ENCODE assay signal across 11 cellular contexts in the genomic region with DNA sequence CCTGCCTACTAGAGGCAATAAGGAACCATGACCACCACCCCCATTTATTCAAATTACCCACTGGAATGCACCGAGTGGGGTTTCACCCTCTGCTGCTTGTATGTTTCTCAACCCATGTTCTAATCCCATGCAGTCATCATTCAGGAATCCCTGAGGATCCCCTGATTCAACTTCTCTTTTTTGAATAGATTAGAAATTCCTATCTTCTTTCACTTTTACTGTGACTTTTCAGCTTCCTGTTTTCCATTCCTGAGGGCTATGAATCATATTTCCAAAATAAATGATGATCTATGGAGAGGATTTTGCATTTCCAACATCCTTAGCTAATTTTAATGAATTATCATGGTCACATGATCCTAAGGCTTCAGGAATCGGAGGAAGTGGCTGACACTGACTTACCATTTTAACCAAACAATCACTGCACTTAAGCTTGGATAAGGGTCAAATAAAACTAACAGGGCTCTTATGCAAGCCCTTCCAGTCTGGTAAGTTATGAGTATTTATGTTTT. TPM values are rescaled to one million over a fixed set of nuclear protein-coding genes. Genes with fewer than 3 reads are reported as not detected.
DNase-seq lines count a peak whose midpoint lies in the region; ATAC-seq, FAIRE-seq and TF ChIP-seq lines count a peak whose summit lies in the region.
"Had no signal": no experiment of that assay in that cellular context is flagged by ENCODE, and none has a peak within 500 bp of the region (broad histone marks: within the 10 kb centered on the region; RNA-seq: fewer than 3 reads in every experiment).

No MANE protein-coding gene starts in this region.

- no peak overlapping the region for H2AFZ ChIP-seq in H1 (ENCODE audit: low read length)

- no peak overlapping the region for H3K18ac ChIP-seq in H1 (ENCODE audit: extremely low read depth, low read length)

- DNase-seq in EL (peak; percentile 98), OCI-M1 (lab: John Stamatoyannopoulos, UW) (peak; percentile 76), H1 (ENCODE audit: low read depth in 1 of 2, low spot score in 2 of 2) (no peak), D341Med (ENCODE audit: low spot score) (no peak), NCI-H1105 (lab: John Stamatoyannopoulos, UW) (no peak), GM19240 (ENCODE audit: insufficient read length, low spot score) (no peak)
- no peak for DNase-seq in naive thymus-derived CD4-positive, alpha-beta T cell
- no peak for DNase-seq in activated CD4-positive, CD25-positive, alpha-beta regulatory T cell treated with anti-CD3 and anti-CD28 coated beads, Interleukin-2, amount 50 U/mL, for 72 hours
- DNase-seq: activated CD4-positive, alpha-beta T cell treated with anti-CD3 and anti-CD28 coated beads, Interleukin-2, amount 10 ng/mL, durations not matched to agents 24 days and 14 days; NCI-H1930; retina had no signal

- H3K56ac ChIP-seq in H1 (replicated peaks; ENCODE audit: insufficient read length, low read depth, low read length), result no peak overlapping the region

- no peak overlapping the region for H3K14ac ChIP-seq in H1 (ENCODE audit: insufficient read length)

- peak; percentile 76 for ATAC-seq in naive thymus-derived CD4-positive, alpha-beta T cell

- no peaks in the 10 kb centered on the region for H3K4me1 ChIP-seq in H1 (replicated peaks in 1 of 4; ENCODE audit: control insufficient read depth in 3 of 4, insufficient read depth in 4 of 4, low read length in 3 of 4)
- H3K4me1 ChIP-seq in naive thymus-derived CD4-positive, alpha-beta T cell (ENCODE audit: control insufficient read depth in 2 of 2, insufficient read depth in 2 of 2, low read length in 2 of 2), result no peaks in the 10 kb centered on the region

- H2BK5ac ChIP-seq in H1 (ENCODE audit: low read depth, low read length), result no peak overlapping the region

- peaks cover 0 to 4% (median 0%) of the 10 kb centered on the region in 11 donors for H3K9me3 Mint-ChIP-seq in naive thymus-derived CD4-positive, alpha-beta T cell
- H3K9me3 Mint-ChIP-seq: activated CD4-positive, alpha-beta T cell treated with anti-CD3 and anti-CD28 coated beads, Interleukin-2, amount 10 ng/mL, durations not matched to agents 24 days and 14 days had no signal

- peaks cover 0 to 4% (median 0%) of the 10 kb centered on the region in 7 donors for H3K4me1 Mint-ChIP-seq in naive thymus-derived CD4-positive, alpha-beta T cell

- no peaks in the 10 kb centered on the region for H3K23me2 ChIP-seq in H1 (ENCODE audit: low read depth, low read length)

- 88% methylated on average over 2 of the region's 2 CpGs; no CpG with 5 or more reads in 1 of the 2 experiments for WGBS in H1 (ENCODE audit: extremely low coverage in 1 of 2, insufficient coverage in 1 of 2, insufficient read length in 1 of 2, insufficient replicate concordance in 2 of 2, low coverage in 1 of 2, low lambda C conversion rate in 2 of 2, missing lambda C conversion rate in 1 of 2), 2 experiments

- no peak overlapping the region for H3K4me3 Mint-ChIP-seq in naive thymus-derived CD4-positive, alpha-beta T cell
- H3K4me3 Mint-ChIP-seq: activated CD4-positive, alpha-beta T cell treated with anti-CD3 and anti-CD28 coated beads, Interleukin-2, amount 10 ng/mL, durations not matched to agents 24 days and 14 days had no signal

- no peaks in the 10 kb centered on the region for H4K20me1 ChIP-seq in H1 (replicated peaks in 1 of 2; ENCODE audit: control insufficient read depth in 1 of 2, insufficient read depth in 2 of 2, low read length in 2 of 2)

- H2BK12ac ChIP-seq in H1 (ENCODE audit: low read depth, low read length), result no peak overlapping the region

- no peaks in the 10 kb centered on the region for H3K9me3 ChIP-seq in H1 (ENCODE audit: insufficient read depth in 2 of 2, low read depth in 1 of 2, low read length in 1 of 2)
- H3K9me3 ChIP-seq in naive thymus-derived CD4-positive, alpha-beta T cell (ENCODE audit: control insufficient read depth in 2 of 3, low read length in 3 of 3), result no peaks in the 10 kb centered on the region

- H3K27ac Mint-ChIP-seq in naive thymus-derived CD4-positive, alpha-beta T cell, result no peak overlapping the region
- H3K27ac Mint-ChIP-seq: activated CD4-positive, alpha-beta T cell treated with anti-CD3 and anti-CD28 coated beads, Interleukin-2, amount 10 ng/mL, durations not matched to agents 24 days and 14 days had no signal

- TF ChIP-seq POLR2A in H1 (IDR thresholded peaks at IDR 0.05; ENCODE audit: control extremely low read depth in 1 of 2, low read depth in 2 of 2, low read length in 2 of 2), result no peak

- no peak overlapping the region for H3K9ac ChIP-seq in H1 (replicated peaks in 1 of 4; ENCODE audit: extremely low read depth in 1 of 4, low read depth in 3 of 4, low read length in 3 of 4)

- no peak for FAIRE-seq in H1 (lab: Jason Lieb, UNC)

- CTCF ChIA-PET in H1 (lab: Charles Lee; ENCODE audit: partially characterized antibody), result interaction anchor here (0.6 to 1.6 kb wide), 6 partner anchors 10 to 914 kb away, joined by 3 read pairs; no protein-coding TSS in a partner anchor
- CTCF ChIA-PET in naive thymus-derived CD4-positive, alpha-beta T cell (lab: Charles Lee), result no interaction called here

- no peak for TF ChIP-seq RAD21 in H1 (IDR thresholded peaks at IDR 0.05 in 1 of 2, conservative IDR thresholded peaks at IDR 0.05 in 1 of 2; ENCODE audit: low read depth in 2 of 2, low read length in 2 of 2)

- no peak overlapping the region for H2BK20ac ChIP-seq in H1 (ENCODE audit: low read length)

- no peaks in the 10 kb centered on the region for H3K27me3 ChIP-seq in H1 (replicated peaks in 1 of 4; ENCODE audit: control insufficient read depth in 3 of 4, extremely low read depth in 1 of 4, insufficient read depth in 3 of 4, low read length in 3 of 4)
- H3K27me3 ChIP-seq in naive thymus-derived CD4-positive, alpha-beta T cell (ENCODE audit: control insufficient read depth in 2 of 2, insufficient read depth in 2 of 2, low read length in 2 of 2), result no peaks in the 10 kb centered on the region

- no peak overlapping the region for H2BK15ac ChIP-seq in H1 (ENCODE audit: low read length)

- H3K4ac ChIP-seq in H1 (replicated peaks; ENCODE audit: insufficient read length, low read depth, low read length), result no peak overlapping the region

- no peak overlapping the region for H3K4me3 ChIP-seq in H1 (ENCODE audit: extremely low read depth in 1 of 4, insufficient read depth in 2 of 4, low read depth in 3 of 4, low read length in 4 of 4)
- no peak overlapping the region for H3K4me3 ChIP-seq in naive thymus-derived CD4-positive, alpha-beta T cell (ENCODE audit: low read length)

- H2AK5ac ChIP-seq in H1 (ENCODE audit: low read depth, low read length), result no peak overlapping the region

- H3K36me3 ChIP-seq in H1 (ENCODE audit: control insufficient read depth in 2 of 4, insufficient read depth in 4 of 4, low read length in 3 of 4), result no peaks in the 10 kb centered on the region
- H3K36me3 ChIP-seq in naive thymus-derived CD4-positive, alpha-beta T cell (ENCODE audit: control insufficient read depth in 2 of 3, insufficient read depth in 3 of 3, low read length in 3 of 3), result no peaks in the 10 kb centered on the region

- no peak overlapping the region for H4K5ac ChIP-seq in H1 (ENCODE audit: insufficient read length, low read depth, low read length)

- TF ChIP-seq EP300 in H1 (IDR thresholded peaks at IDR 0.05; ENCODE audit: borderline replicate concordance in 1 of 2, low read depth in 2 of 2, low read length in 2 of 2), result no peak

- POLR2A ChIA-PET in H1 (lab: Charles Lee; ENCODE audit: partially characterized antibody), result no interaction called here
- POLR2A ChIA-PET in naive thymus-derived CD4-positive, alpha-beta T cell (lab: Charles Lee), result no interaction called here

- H3K27me3 Mint-ChIP-seq in naive thymus-derived CD4-positive, alpha-beta T cell, result no peaks in the 10 kb centered on the region
- H3K27me3 Mint-ChIP-seq: activated CD4-positive, alpha-beta T cell treated with anti-CD3 and anti-CD28 coated beads, Interleukin-2, amount 10 ng/mL, durations not matched to agents 24 days and 14 days had no signal

- H3K4me2 ChIP-seq in H1 (ENCODE audit: insufficient read depth in 1 of 2, low read depth in 2 of 2, low read length in 2 of 2), result no peak overlapping the region

- no peak overlapping the region for H3K23ac ChIP-seq in H1 (ENCODE audit: insufficient read length)

- intact Hi-C loops in naive thymus-derived CD4-positive, alpha-beta T cell (cut with micrococcal nuclease), result no loop called here

- H3K79me1 ChIP-seq in H1 (ENCODE audit: low read depth, low read length), result no peaks in the 10 kb centered on the region

- no peak overlapping the region for H2BK120ac ChIP-seq in H1 (replicated peaks; ENCODE audit: low read depth, low read length)

- H3K27ac ChIP-seq in H1 (ENCODE audit: low read depth, low read length), result no peak overlapping the region
- no peak overlapping the region for H3K27ac ChIP-seq in naive thymus-derived CD4-positive, alpha-beta T cell (ENCODE audit: low read depth, low read length)

- no peak overlapping the region for H4K8ac ChIP-seq in H1 (ENCODE audit: extremely low read depth, insufficient read depth, low read length)

- TF ChIP-seq CTCF in H1 (IDR thresholded peaks at IDR 0.05; ENCODE audit: control extremely low read depth in 1 of 3, insufficient read depth in 1 of 3, low read depth in 1 of 3, low read length in 3 of 3), result no peak

- H3K79me2 ChIP-seq in H1 (ENCODE audit: control insufficient read depth in 1 of 2, insufficient read depth in 2 of 2, low read length in 2 of 2), result no peaks in the 10 kb centered on the region

- peaks cover 0 to 9% (median 5%) of the 10 kb centered on the region in 5 donors for H3K36me3 Mint-ChIP-seq in naive thymus-derived CD4-positive, alpha-beta T cell

- H4K91ac ChIP-seq in H1 (replicated peaks; ENCODE audit: insufficient read length, low read length), result no peak overlapping the region

RNA-seq across cellular contexts. Expression of gene P2RX4, which starts 19.4 kb away (rescaled TPM):
- total RNA-seq in H1 (2021; fragmentation: NEBNext Ultra II Directional; extraction: Animal tissue kit (Norgen Biotek cat#: 25700)), result 7.1 and 9.5 TPM in 2 replicates
- 12.2 and 21.4 TPM in 2 replicates for polyA plus RNA-seq in H1 (2011; rRNA removed)
- polyA plus RNA-seq in H1 (2011; cell fraction: cytosol; rRNA removed), result 13.8 TPM
- polyA plus RNA-seq in H1 (2011; cell fraction: nucleus; rRNA removed), result 22.4 TPM
- 4.5 to 12.1 TPM (median 9.5 TPM) in 4 replicates for polyA plus RNA-seq in H1 (2012, experiment 1 of 2)
- polyA plus RNA-seq in H1 (2012, experiment 2 of 2), result 6.1 TPM
- polyA plus RNA-seq in H1 (2013, experiment 1 of 2), result 7.9 TPM
- 9.9 TPM for polyA plus RNA-seq in H1 (2013, experiment 2 of 2)
- polyA minus RNA-seq in H1 (2011; rRNA and poly(A)+ RNA removed), result 16.2 and 17.6 TPM in 2 replicates
- 5.0 TPM for polyA minus RNA-seq in H1 (2011; cell fraction: cytosol; rRNA and poly(A)+ RNA removed)
- 10.2 TPM for polyA minus RNA-seq in H1 (2011; cell fraction: nucleus; rRNA and poly(A)+ RNA removed)
- total RNA-seq in naive thymus-derived CD4-positive, alpha-beta T cell, result 10 to 100 TPM; 34.1 to 56.9 (median 40.5) TPM
- polyA plus RNA-seq in naive thymus-derived CD4-positive, alpha-beta T cell, result 10 to 100 TPM; 42.0 to 42.9 TPM

RNA-seq across cellular contexts. Expression of gene P2RX7, which starts 57.9 kb away (rescaled TPM):
- total RNA-seq in H1 (2021; fragmentation: NEBNext Ultra II Directional; extraction: Animal tissue kit (Norgen Biotek cat#: 25700)), result 0.42 and 0.56 TPM in 2 replicates
- 0.16 and 0.38 TPM in 2 replicates for polyA plus RNA-seq in H1 (2011; rRNA removed)
- polyA plus RNA-seq in H1 (2011; cell fraction: cytosol; rRNA removed), result 0.23 TPM
- 0.19 TPM for polyA plus RNA-seq in H1 (2011; cell fraction: nucleus; rRNA removed)
- 0.19 to 0.64 TPM (median 0.37 TPM) in 4 replicates for polyA plus RNA-seq in H1 (2012, experiment 1 of 2)
- 0.17 TPM for polyA plus RNA-seq in H1 (2012, experiment 2 of 2)
- polyA plus RNA-seq in H1 (2013, experiment 1 of 2), result 0.36 TPM
- polyA plus RNA-seq in H1 (2013, experiment 2 of 2), result 0.24 TPM
- 0.39 and 0.41 TPM in 2 replicates for polyA minus RNA-seq in H1 (2011; rRNA and poly(A)+ RNA removed)
- polyA minus RNA-seq in H1 (2011; cell fraction: cytosol; rRNA and poly(A)+ RNA removed), result not detected
- 0.40 TPM for polyA minus RNA-seq in H1 (2011; cell fraction: nucleus; rRNA and poly(A)+ RNA removed)
- 10 to 100 TPM in 1 of 5 experiments, 1 to 10 TPM in 4; 4.1 to 14.7 (median 6.3) TPM for total RNA-seq in naive thymus-derived CD4-positive, alpha-beta T cell
- 1 to 10 TPM; 2.0 to 5.1 TPM for polyA plus RNA-seq in naive thymus-derived CD4-positive, alpha-beta T cell

Comparison
In these comparisons a context has a peak if more than half of its experiments do, and no peak if none do; other contexts are left out.
1. DNase-seq: peak in EL (single experiment) and OCI-M1 (single experiment); none in H1 (0 of 2), naive thymus-derived CD4-positive, alpha-beta T cell (0 of 9), activated CD4-positive, CD25-positive, alpha-beta regulatory T cell treated with anti-CD3 and anti-CD28 coated beads, Interleukin-2, amount 50 U/mL, for 72 hours (single experiment), D341Med (single experiment), NCI-H1105 (single experiment) and GM19240 (single experiment).